In the genomic region with DNA sequence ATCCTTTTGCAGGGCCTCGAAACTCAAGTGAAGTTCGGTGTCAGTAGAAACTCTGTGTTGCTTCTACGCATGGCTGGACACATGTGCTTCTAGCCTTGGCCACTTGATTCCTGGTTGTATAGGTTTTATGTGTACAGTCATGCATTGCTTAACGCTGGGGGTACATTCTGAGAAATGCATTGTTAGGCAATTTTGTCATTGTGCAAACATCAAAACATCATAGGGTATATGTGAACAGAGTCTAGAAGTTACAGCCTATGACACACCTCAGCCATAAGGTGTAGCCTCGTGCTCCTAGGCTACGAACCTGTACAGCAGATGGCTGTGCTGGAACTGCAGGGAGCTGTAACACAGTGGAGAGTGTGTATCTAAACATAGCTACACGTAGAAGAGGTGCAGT, we compare ENCODE assay signal across 26 cellular contexts.
"Had no signal": no experiment of that assay in that cellular context is flagged by ENCODE, and none has a peak within 500 bp of the region (broad histone marks: within the 10 kb centered on the region; RNA-seq: fewer than 3 reads in every experiment).

No MANE protein-coding gene starts in this region.

- H3K27ac ChIP-seq: adrenal gland, breast epithelium, SJCRH30, WERI-Rb-1 had no signal

- ATAC-seq: activated CD4-positive, alpha-beta T cell treated with anti-CD3 and anti-CD28 coated beads for 36 hours had no signal

- H3K9me3 ChIP-seq: adrenal gland, breast epithelium, SJCRH30, SK-N-SH had no signal

- H3K36me3 Mint-ChIP-seq: activated naive CD8-positive, alpha-beta T cell treated with anti-CD3 and anti-CD28 coated beads, Interleukin-2, amount 10 ng/mL, durations not matched to agents 7 days and 5 days had no signal

- H3K4me1 ChIP-seq: SJCRH30 had no signal

- H3K27me3 ChIP-seq: adrenal gland, breast epithelium, SJCRH30 had no signal

- H3K4me3 ChIP-seq: adrenal gland, breast epithelium, K562, SJCRH30 had no signal

- H3K27me3 Mint-ChIP-seq: activated CD4-positive, alpha-beta T cell treated with anti-CD3 and anti-CD28 coated beads for 36 hours had no signal

- FAIRE-seq: K562 had no signal

- DNase-seq: activated CD4-positive, alpha-beta memory T cell treated with anti-CD3 and anti-CD28 coated beads, Interleukin-2, amount 10 ng/mL, durations not matched to agents 7 days and 5 days; activated CD4-positive, alpha-beta T cell treated with anti-CD3 and anti-CD28 coated beads for 36 hours; activated CD4-positive, alpha-beta T cell treated with anti-CD3 and anti-CD28 coated beads, Interleukin-2, amount 50 U/mL, for 1 hour; activated CD8-positive, alpha-beta memory T cell treated with anti-CD3 and anti-CD28 coated beads, Interleukin-2, amount 50 U/mL, for 4 hours; activated naive CD4-positive, alpha-beta T cell treated with anti-CD3 and anti-CD28 coated beads, Interleukin-2, amount 50 U/mL, for 16 hours; activated naive CD8-positive, alpha-beta T cell treated with anti-CD3 and anti-CD28 coated beads, Interleukin-2, amount 10 ng/mL, durations not matched to agents 7 days and 5 days; activated T-cell treated with anti-CD3 and anti-CD28 coated beads, Interleukin-2, amount 50 U/mL, for 1 hour; anterior cingulate cortex; central memory CD4-positive, alpha-beta T cell; Kasumi-1; NCI-H1105; NCI-H1436; NCI-H1694 treated with DMSO at 0.1 percent for 48 hours; NCI-H2029 treated with DMSO at 0.1 percent for 48 hours; NCI-H345; NCI-H510A; NCI-H526 treated with DMSO at 0.1 percent for 48 hours; NCI-H82; Right ventricle myocardium superior; SJCRH30; SK-N-SH; T-helper 1 cell; WERI-Rb-1 had no signal

- H3K4me2 ChIP-seq: SK-N-SH had no signal

- H3K9me3 Mint-ChIP-seq: activated CD4-positive, alpha-beta memory T cell treated with anti-CD3 and anti-CD28 coated beads, Interleukin-2, amount 10 ng/mL, durations not matched to agents 7 days and 5 days; activated naive CD8-positive, alpha-beta T cell treated with anti-CD3 and anti-CD28 coated beads, Interleukin-2, amount 10 ng/mL, durations not matched to agents 7 days and 5 days had no signal

- H3K36me3 ChIP-seq: adrenal gland, breast epithelium, SJCRH30, WERI-Rb-1 had no signal

- H3K27ac Mint-ChIP-seq: activated CD4-positive, alpha-beta memory T cell treated with anti-CD3 and anti-CD28 coated beads, Interleukin-2, amount 10 ng/mL, durations not matched to agents 7 days and 5 days; activated CD4-positive, alpha-beta T cell treated with anti-CD3 and anti-CD28 coated beads for 36 hours; activated naive CD8-positive, alpha-beta T cell treated with anti-CD3 and anti-CD28 coated beads, Interleukin-2, amount 10 ng/mL, durations not matched to agents 7 days and 5 days had no signal

- H3K9ac ChIP-seq: SK-N-SH had no signal

- H3K4me3 Mint-ChIP-seq: activated CD4-positive, alpha-beta memory T cell treated with anti-CD3 and anti-CD28 coated beads, Interleukin-2, amount 10 ng/mL, durations not matched to agents 7 days and 5 days; activated CD4-positive, alpha-beta T cell treated with anti-CD3 and anti-CD28 coated beads for 36 hours; activated naive CD8-positive, alpha-beta T cell treated with anti-CD3 and anti-CD28 coated beads, Interleukin-2, amount 10 ng/mL, durations not matched to agents 7 days and 5 days had no signal
